ENCODE assay signal across 20 cellular contexts in genomic region chr7:212754-213153, GRCh38. TPM values are rescaled to one million over a fixed set of nuclear protein-coding genes. Genes with fewer than 3 reads are reported as not detected.
DNase-seq lines count a peak whose midpoint lies in the region; ATAC-seq, FAIRE-seq and TF ChIP-seq lines count a peak whose summit lies in the region.
"Had no signal": no experiment of that assay in that cellular context is flagged by ENCODE, and none has a peak within 500 bp of the region (broad histone marks: within the 10 kb centered on the region; RNA-seq: fewer than 3 reads in every experiment).

No MANE protein-coding gene starts in this region.

- peaks cover 5% of the 10 kb centered on the region for H3K27me3 Mint-ChIP-seq in nephron (ENCODE audit: low read depth)
- H3K27me3 Mint-ChIP-seq: CD4-positive, alpha-beta T cell had no signal

- H3K27ac Mint-ChIP-seq in nephron: peak overlapping the region; percentile 59 to 73 (median 65)
- H3K27ac Mint-ChIP-seq: B cell; CD4-positive, alpha-beta T cell; CD8-positive, alpha-beta T cell had no signal

- no peaks in the 10 kb centered on the region for H3K9me3 Mint-ChIP-seq in nephron
- H3K9me3 Mint-ChIP-seq: CD4-positive, alpha-beta T cell; CD8-positive, alpha-beta T cell had no signal

- H3K4me1 Mint-ChIP-seq in nephron: peaks cover 44% of the 10 kb centered on the region
- H3K4me1 Mint-ChIP-seq: B cell had no signal

- peaks cover 41% of the 10 kb centered on the region for H3K36me3 Mint-ChIP-seq in nephron (ENCODE audit: low read depth)
- H3K36me3 Mint-ChIP-seq: CD8-positive, alpha-beta T cell had no signal

- intact Hi-C loops in head of caudate nucleus (cut with DNase I): no loop called here

- FAIRE-seq in urothelium cell line (lab: Jason Lieb, UNC): peak; percentile 84
- FAIRE-seq: A549, D721Med, G401.6, GM12891, GM19239 had no signal

- H3K4me3 Mint-ChIP-seq in nephron: no peak overlapping the region
- H3K4me3 Mint-ChIP-seq: B cell; CD4-positive, alpha-beta T cell; CD8-positive, alpha-beta T cell had no signal

- DNase-seq in RPMI7951 (ENCODE audit: low read depth): peak; percentile 47
- peak in 29 of 42 donors; percentile 43 to 89 (median 68) for DNase-seq in head of caudate nucleus
- no peak for DNase-seq in urothelium cell line (ENCODE audit: low spot score)
- no peak for DNase-seq in SKM-1 (lab: John Stamatoyannopoulos, UW; ENCODE audit: unreplicated experiment)
- no peak for DNase-seq in NCI-H1105 treated with DMSO at 0.1 percent for 48 hours (lab: John Stamatoyannopoulos, UW)
- DNase-seq: AML-193; Caco-2; Calu3; CD4-positive, alpha-beta T cell; CD8-positive, alpha-beta T cell; DMS79 treated with DMSO at 0.1 percent for 48 hours; GF-D8 had no signal

- no peak for ATAC-seq in activated CD4-positive, CD25-positive, alpha-beta regulatory T cell treated with anti-CD3 and anti-CD28 coated beads, Interleukin-2, amount 50 U/mL, for 24 hours
- ATAC-seq: A549; CD8-positive, alpha-beta T cell had no signal

- no peak for TF ChIP-seq CTCF in nephron (IDR thresholded peaks at IDR 0.05; ENCODE audit: unreplicated experiment in 3 of 3)

RNA-seq across cellular contexts. Expression of gene FAM20C, which starts 20.4 kb away (rescaled TPM):
- 256 and 312 TPM in 2 replicates for total RNA-seq in RPMI7951 (2014; rRNA removed; shearing (Covaris generic))

Comparison
In these comparisons a context has a peak if more than half of its experiments do, and no peak if none do; other contexts are left out.
1. DNase-seq: peak in RPMI7951 (single experiment) and head of caudate nucleus (29 of 42); none in urothelium cell line (single experiment), SKM-1 (single experiment) and NCI-H1105 treated with DMSO at 0.1 percent for 48 hours (single experiment).